Comparison of ENCODE assay signal across 1 cellular context in genomic region chr20:62508641-62509051, GRCh38.
TF ChIP-seq lines count a peak whose summit lies in the region.

No MANE protein-coding gene starts in this region.

TF ChIP-seq in H1, 55 proteins besides CTCF, POLR2A, EP300 and RAD21:
- TF ChIP-seq USF2 (IDR thresholded peaks at IDR 0.05; ENCODE audit: low read length) (no peak), RFX5 (IDR thresholded peaks at IDR 0.05; ENCODE audit: borderline replicate concordance, low read depth, low read length) (no peak), TBP (IDR thresholded peaks at IDR 0.05; ENCODE audit: low read depth, low read length) (no peak), GABPA (IDR thresholded peaks at IDR 0.05; ENCODE audit: borderline replicate concordance, insufficient read depth, low read length) (no peak), SP1 (IDR thresholded peaks at IDR 0.05; ENCODE audit: low read depth, low read length) (no peak), TCF12 (IDR thresholded peaks at IDR 0.05; ENCODE audit: low read depth, low read length) (no peak), CEBPB (IDR thresholded peaks at IDR 0.05; ENCODE audit: low read depth, low read length) (no peak), ZNF274 (IDR thresholded peaks at IDR 0.05; ENCODE audit: borderline replicate concordance, extremely low read depth, low read length) (no peak), SP4 (IDR thresholded peaks at IDR 0.05; ENCODE audit: low read length) (no peak), SUZ12 (IDR thresholded peaks at IDR 0.05; ENCODE audit: low read length) (no peak), EGR1 (IDR thresholded peaks at IDR 0.05; ENCODE audit: borderline replicate concordance, low read depth, low read length) (no peak), YY1 (IDR thresholded peaks at IDR 0.05; ENCODE audit: low read depth, low read length) (no peak), MAFK (IDR thresholded peaks at IDR 0.05; ENCODE audit: low read depth, low read length) (no peak)
- TF ChIP-seq, protein P1, sequence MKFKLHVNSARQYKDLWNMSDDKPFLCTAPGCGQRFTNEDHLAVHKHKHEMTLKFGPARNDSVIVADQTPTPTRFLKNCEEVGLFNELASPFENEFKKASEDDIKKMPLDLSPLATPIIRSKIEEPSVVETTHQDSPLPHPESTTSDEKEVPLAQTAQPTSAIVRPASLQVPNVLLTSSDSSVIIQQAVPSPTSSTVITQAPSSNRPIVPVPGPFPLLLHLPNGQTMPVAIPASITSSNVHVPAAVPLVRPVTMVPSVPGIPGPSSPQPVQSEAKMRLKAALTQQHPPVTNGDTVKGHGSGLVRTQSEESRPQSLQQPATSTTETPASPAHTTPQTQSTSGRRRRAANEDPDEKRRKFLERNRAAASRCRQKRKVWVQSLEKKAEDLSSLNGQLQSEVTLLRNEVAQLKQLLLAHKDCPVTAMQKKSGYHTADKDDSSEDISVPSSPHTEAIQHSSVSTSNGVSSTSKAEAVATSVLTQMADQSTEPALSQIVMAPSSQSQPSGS (IDR thresholded peaks at IDR 0.05; ENCODE audit: low read length), result no peak
